ENCODE assay signal across 1 cellular context in genomic region chr7:29442146-29442545, GRCh38.
TF ChIP-seq lines count a peak whose summit lies in the region.

No MANE protein-coding gene starts in this region.

TF ChIP-seq in GM23338, 12 proteins besides CTCF, POLR2A, EP300 and RAD21 (continued from another document):
- TF ChIP-seq ZNF462 (CRISPR knock-in tag; IDR thresholded peaks at IDR 0.05) (no peak), POLR2AphosphoS5 (IDR thresholded peaks at IDR 0.05; ENCODE audit: low read depth) (no peak), ETS1 (IDR thresholded peaks at IDR 0.05) (no peak), CREB1 (CRISPR knock-in tag; IDR thresholded peaks at IDR 0.05; ENCODE audit: low read depth) (no peak), STAT1 (IDR thresholded peaks at IDR 0.05; ENCODE audit: unreplicated experiment) (no peak), EZH2 (IDR thresholded peaks at IDR 0.05; ENCODE audit: low read depth, unreplicated experiment) (no peak), EZH2phosphoT487 (IDR thresholded peaks at IDR 0.05; ENCODE audit: unreplicated experiment) (no peak), JUNB (IDR thresholded peaks at IDR 0.05; ENCODE audit: unreplicated experiment) (no peak), REST (IDR thresholded peaks at IDR 0.05; ENCODE audit: unreplicated experiment) (no peak), ZNF114 (CRISPR knock-in tag; IDR thresholded peaks at IDR 0.05) (no peak), NANOG (IDR thresholded peaks at IDR 0.05; ENCODE audit: borderline replicate concordance) (no peak)
